In genomic region chr17:66190738-66191606, GRCh38 we compare ENCODE assay signal across 8 cellular contexts. TPM values are rescaled to one million over a fixed set of nuclear protein-coding genes. Genes with fewer than 3 reads are reported as not detected.
DNase-seq lines count a peak whose midpoint lies in the region; ATAC-seq and TF ChIP-seq lines count a peak whose summit lies in the region.

No MANE protein-coding gene starts in this region.

- H3K9me2 ChIP-seq in GM23338 (ENCODE audit: insufficient read depth) = no peaks in the 10 kb centered on the region

- no peaks in the 10 kb centered on the region for H4K20me1 ChIP-seq in GM23338 (replicated peaks; ENCODE audit: insufficient read depth)

- no peaks in the 10 kb centered on the region for H3K9me3 ChIP-seq in naive thymus-derived CD4-positive, alpha-beta T cell (ENCODE audit: control insufficient read depth in 2 of 3, low read length in 3 of 3)

- H3F3A ChIP-seq in GM23338 (replicated peaks; ENCODE audit: low read depth) = no peaks in the 10 kb centered on the region

- H3K4me3 ChIP-seq in GM23338 = peak overlapping the region; percentile 90
- H3K4me3 ChIP-seq in epithelial cell of esophagus (ENCODE audit: low read length) = peak overlapping the region; percentile 53
- H3K4me3 ChIP-seq in naive thymus-derived CD4-positive, alpha-beta T cell (ENCODE audit: low read length) = peak overlapping the region; percentile 67

- H3K27ac Mint-ChIP-seq in GM23338 = no peak overlapping the region
- peak overlapping the region in 8 of 9 donors; percentile 48 to 91 (median 86) for H3K27ac Mint-ChIP-seq in naive thymus-derived CD4-positive, alpha-beta T cell

- no peaks in the 10 kb centered on the region for H3K9me3 Mint-ChIP-seq in GM23338
- H3K9me3 Mint-ChIP-seq in naive thymus-derived CD4-positive, alpha-beta T cell = no peaks in the 10 kb centered on the region

- DNase-seq in GM23338 (ENCODE audit: low spot score) (no peak), RKO (ENCODE audit: low spot score) (peak; percentile 60), epithelial cell of esophagus (ENCODE audit: low read depth) (peak; percentile 6), HPDE6-E6E7 (ENCODE audit: extremely low spot score) (no peak)
- DNase-seq in naive thymus-derived CD4-positive, alpha-beta T cell = peak in 3 of 9 donors; percentile 3 to 11 (median 5)

- no peaks in the 10 kb centered on the region for H3K79me2 ChIP-seq in GM23338 (replicated peaks; ENCODE audit: insufficient read depth)

- no peak for ATAC-seq in GM23338
- no peak for ATAC-seq in naive thymus-derived CD4-positive, alpha-beta T cell
- ATAC-seq in HG03439 (IDR thresholded peaks at IDR 0.05; ENCODE audit: unreplicated experiment) = no peak
- no peak for ATAC-seq in GM18861 (IDR thresholded peaks at IDR 0.05; ENCODE audit: unreplicated experiment)
- no peak for ATAC-seq in HG03521 (IDR thresholded peaks at IDR 0.05; ENCODE audit: unreplicated experiment)

- H2AFZ ChIP-seq in GM23338 = peak overlapping the region; percentile 97

- intact Hi-C loops in naive thymus-derived CD4-positive, alpha-beta T cell (cut with micrococcal nuclease) = no loop called here

- POLR2A ChIA-PET in naive thymus-derived CD4-positive, alpha-beta T cell (lab: Charles Lee) = interaction anchor here (0.6 kb wide), 1 partner anchor 522 kb away, joined by 3 read pairs; no protein-coding TSS in a partner anchor

- peaks cover 11% of the 10 kb centered on the region for H3K27me3 Mint-ChIP-seq in GM23338 (ENCODE audit: insufficient read depth, low read depth, poor library complexity)
- peaks cover 0 to 10% (median 0%) of the 10 kb centered on the region in 5 donors for H3K27me3 Mint-ChIP-seq in naive thymus-derived CD4-positive, alpha-beta T cell

- H3K36me3 ChIP-seq in GM23338 (ENCODE audit: insufficient read depth) = no peaks in the 10 kb centered on the region
- no peaks in the 10 kb centered on the region for H3K36me3 ChIP-seq in naive thymus-derived CD4-positive, alpha-beta T cell (ENCODE audit: control insufficient read depth in 2 of 3, insufficient read depth in 3 of 3, low read length in 3 of 3)

- H3K27ac ChIP-seq in GM23338 (ENCODE audit: low read depth) = no peak overlapping the region
- peak overlapping the region; percentile 69 for H3K27ac ChIP-seq in naive thymus-derived CD4-positive, alpha-beta T cell (ENCODE audit: low read depth, low read length)

- peaks cover 11% of the 10 kb centered on the region; the same call in 1 of the 2 replicates for H3K4me1 ChIP-seq in GM23338 (ENCODE audit: insufficient read depth)
- H3K4me1 ChIP-seq in naive thymus-derived CD4-positive, alpha-beta T cell (ENCODE audit: control insufficient read depth in 2 of 2, insufficient read depth in 2 of 2, low read length in 2 of 2) = peaks cover 5 to 12% of the 10 kb centered on the region in 2 donors

- H3K36me3 Mint-ChIP-seq in GM23338 (ENCODE audit: low read depth) = no peaks in the 10 kb centered on the region
- H3K36me3 Mint-ChIP-seq in naive thymus-derived CD4-positive, alpha-beta T cell = no peaks in the 10 kb centered on the region

- H3K4me2 ChIP-seq in GM23338 = peak overlapping the region; percentile 88

- H3K4me3 Mint-ChIP-seq in GM23338 = peak overlapping the region; percentile 84
- H3K4me3 Mint-ChIP-seq in naive thymus-derived CD4-positive, alpha-beta T cell = peak overlapping the region; percentile 78 to 89 (median 84)

- CTCF ChIA-PET in naive thymus-derived CD4-positive, alpha-beta T cell (lab: Charles Lee) = interaction anchor here (1.2 kb wide), 1 partner anchor 9 kb away, joined by 5 read pairs; no protein-coding TSS in a partner anchor

- H3K27me3 ChIP-seq in GM23338 (ENCODE audit: insufficient read depth) = no peaks in the 10 kb centered on the region; the same call in 1 of the 2 replicates
- H3K27me3 ChIP-seq in naive thymus-derived CD4-positive, alpha-beta T cell (ENCODE audit: control insufficient read depth in 2 of 2, insufficient read depth in 2 of 2, low read length in 2 of 2) = no peaks in the 10 kb centered on the region

- H3K4me1 Mint-ChIP-seq in GM23338 = peaks cover 7% of the 10 kb centered on the region
- peaks cover 6 to 18% (median 16%) of the 10 kb centered on the region in 7 donors for H3K4me1 Mint-ChIP-seq in naive thymus-derived CD4-positive, alpha-beta T cell

- TF ChIP-seq CTCF in GM23338 (conservative IDR thresholded peaks at IDR 0.05; ENCODE audit: low read depth in 2 of 2) (no peak), epithelial cell of esophagus (IDR thresholded peaks at IDR 0.05; ENCODE audit: insufficient read depth, low read depth, low read length, missing control alignments) (no peak)

TF ChIP-seq in GM23338, 12 proteins besides CTCF, POLR2A, EP300 and RAD21 (continues in another document):
- no peak for TF ChIP-seq ETS1 (IDR thresholded peaks at IDR 0.05)
- TF ChIP-seq NANOG (IDR thresholded peaks at IDR 0.05; ENCODE audit: borderline replicate concordance) = no peak
- TF ChIP-seq STAT1 (IDR thresholded peaks at IDR 0.05; ENCODE audit: unreplicated experiment) = no peak
- no peak for TF ChIP-seq REST (IDR thresholded peaks at IDR 0.05; ENCODE audit: unreplicated experiment)
- TF ChIP-seq ZNF114 (CRISPR knock-in tag; IDR thresholded peaks at IDR 0.05) = no peak

RNA-seq across cellular contexts. Expression of gene CEP112, which starts 1.0 kb away (rescaled TPM):
- 3.7 and 4.0 TPM in 2 replicates for total RNA-seq in GM23338 (2014; rRNA removed; shearing (Covaris generic))
- polyA plus RNA-seq in GM23338 (2016; fragmentation: Nextera tagmentation; extraction: Ambion mirVana) = 2.6 and 4.3 TPM in 2 replicates
- total RNA-seq in naive thymus-derived CD4-positive, alpha-beta T cell = 1 to 10 TPM in 2 of 5 experiments, under 1 TPM in 3; 0.46 to 2.5 (median 0.76) TPM
- under 1 TPM in 1 of 2 donors, not detected in 1; 0.08 TPM for polyA plus RNA-seq in naive thymus-derived CD4-positive, alpha-beta T cell

RNA-seq across cellular contexts. Expression of gene APOH, which starts 38.2 kb away (rescaled TPM):
- not detected in 2 replicates for total RNA-seq in GM23338 (2014; rRNA removed; shearing (Covaris generic))
- not detected in 2 replicates for polyA plus RNA-seq in GM23338 (2016; fragmentation: Nextera tagmentation; extraction: Ambion mirVana)
- total RNA-seq in naive thymus-derived CD4-positive, alpha-beta T cell = not detected
- not detected for polyA plus RNA-seq in naive thymus-derived CD4-positive, alpha-beta T cell

Comparison
In these comparisons a context has a peak if more than half of its experiments do, and no peak if none do; other contexts are left out.
1. DNase-seq: peak in RKO (single experiment) and epithelial cell of esophagus (single experiment); none in GM23338 (single experiment) and HPDE6-E6E7 (single experiment).
2. Peak in every context shown above with its lines, with median percentiles within 50 percentile points of each other: H3K4me3 ChIP-seq.